In genomic region chr12:15556411-15556810, GRCh38 we compare ENCODE assay signal across 23 cellular contexts.
"Had no signal": no experiment of that assay in that cellular context is flagged by ENCODE, and none has a peak within 500 bp of the region (broad histone marks: within the 10 kb centered on the region; RNA-seq: fewer than 3 reads in every experiment).

No MANE protein-coding gene starts in this region.

- H3K27me3 ChIP-seq: transverse colon had no signal

- H3K4me3 Mint-ChIP-seq: activated B cell treated with CpG ODN at 0.5 μM for 24 hours; activated CD4-positive, alpha-beta T cell treated with anti-CD3 and anti-CD28 coated beads, Interleukin-2, amount 10 ng/mL, durations not matched to agents 24 days and 14 days; activated CD8-positive, alpha-beta T cell treated with anti-CD3 and anti-CD28 coated beads, Interleukin-2, amount 10 ng/mL, durations not matched to agents 7 days and 5 days; natural killer cell treated with Interleukin-12 subunit alpha and Interleukin-12 subunit beta and Interleukin-15 and Interleukin-18, amount 100 ng/mL, for 72 hours had no signal

- ATAC-seq: activated CD8-positive, alpha-beta T cell treated with anti-CD3 and anti-CD28 coated beads, Interleukin-2, amount 10 ng/mL, durations not matched to agents 7 days and 5 days; activated naive CD4-positive, alpha-beta T cell treated with anti-CD3 and anti-CD28 coated beads, Interleukin-2, amount 50 U/mL, for 72 hours; esophagus mucosa; left ventricle myocardium superior; natural killer cell treated with Interleukin-12 subunit alpha and Interleukin-12 subunit beta and Interleukin-15 and Interleukin-18, amount 100 ng/mL, for 72 hours had no signal

- H3K4me1 ChIP-seq: transverse colon had no signal

- H3K36me3 Mint-ChIP-seq: natural killer cell treated with Interleukin-12 subunit alpha and Interleukin-12 subunit beta and Interleukin-15 and Interleukin-18, amount 100 ng/mL, for 72 hours had no signal

- H3K27ac Mint-ChIP-seq: activated B cell treated with CpG ODN at 0.5 μM for 24 hours; activated CD4-positive, alpha-beta T cell treated with anti-CD3 and anti-CD28 coated beads, Interleukin-2, amount 10 ng/mL, durations not matched to agents 24 days and 14 days; activated CD8-positive, alpha-beta T cell treated with anti-CD3 and anti-CD28 coated beads, Interleukin-2, amount 10 ng/mL, durations not matched to agents 7 days and 5 days; activated naive CD4-positive, alpha-beta T cell treated with anti-CD3 and anti-CD28 coated beads, Interleukin-2, amount 50 U/mL, for 72 hours had no signal

- H3K9me3 Mint-ChIP-seq: activated B cell treated with CpG ODN at 0.5 μM for 24 hours; natural killer cell treated with Interleukin-12 subunit alpha and Interleukin-12 subunit beta and Interleukin-15 and Interleukin-18, amount 100 ng/mL, for 72 hours had no signal

- H3K4me3 ChIP-seq: transverse colon had no signal

- H3K9me3 ChIP-seq: transverse colon had no signal

- FAIRE-seq: colon had no signal

- H3K36me3 ChIP-seq: transverse colon had no signal

- H3K27me3 Mint-ChIP-seq: activated B cell treated with CpG ODN at 0.5 μM for 24 hours; activated CD4-positive, alpha-beta T cell treated with anti-CD3 and anti-CD28 coated beads, Interleukin-2, amount 10 ng/mL, durations not matched to agents 24 days and 14 days had no signal

- H3K27ac ChIP-seq: transverse colon had no signal

- DNase-seq: activated B cell treated with CpG ODN at 0.5 μM for 24 hours; activated CD4-positive, alpha-beta T cell treated with anti-CD3 and anti-CD28 coated beads, Interleukin-2, amount 10 ng/mL, durations not matched to agents 24 days and 14 days; activated CD8-positive, alpha-beta memory T cell treated with anti-CD3 and anti-CD28 coated beads, Interleukin-2, amount 50 U/mL, for 4 hours; activated CD8-positive, alpha-beta T cell treated with anti-CD3 and anti-CD28 coated beads, Interleukin-2, amount 10 ng/mL, durations not matched to agents 7 days and 5 days; activated effector memory CD4-positive, alpha-beta T cell treated with anti-CD3 and anti-CD28 coated beads, Interleukin-2, amount 50 U/mL, for 16 hours; activated T-cell treated with anti-CD3 and anti-CD28 coated beads, Interleukin-2, amount 50 U/mL, for 48 hours; anterior cingulate cortex; foreskin fibroblast; hypothalamus; kidney glomerular epithelial cell; left ventricle myocardium superior; mesenchymal stem cell; posterior cingulate gyrus; retina; stimulated activated CD4-positive, alpha-beta T cell treated with anti-CD3 and anti-CD28 coated beads, Interleukin-15, amount 100 ng/mL, for 24 hours; stimulated activated CD4-positive, alpha-beta T cell treated with anti-CD3 and anti-CD28 coated beads, Interleukin-4, amount 100 ng/mL, for 1 hour; stimulated activated naive CD4-positive, alpha-beta T cell; T-helper 2 cell; transverse colon had no signal
